In genomic region chr12:108410689-108411088, GRCh38 we compare ENCODE assay signal across 8 cellular contexts.
"Had no signal": no experiment of that assay in that cellular context is flagged by ENCODE, and none has a peak within 500 bp of the region (broad histone marks: within the 10 kb centered on the region; RNA-seq: fewer than 3 reads in every experiment).

No MANE protein-coding gene starts in this region.

- H3K4me3 Mint-ChIP-seq: IgD-negative memory B cell had no signal

- H3K27ac ChIP-seq: HL-60, KMS-11 had no signal

- DNase-seq: IMR-90, KBM-7, KG1 had no signal

- H3K4me1 Mint-ChIP-seq: IgD-negative memory B cell had no signal

- ATAC-seq: HepG2, K562 had no signal

- H3K36me3 Mint-ChIP-seq: IgD-negative memory B cell had no signal

- H3K4me2 ChIP-seq: KMS-11 had no signal

- H3K27ac Mint-ChIP-seq: IgD-negative memory B cell had no signal

- H3K4me3 ChIP-seq: K562 had no signal
